13 cellular contexts compared by ENCODE assay signal in genomic region chr9:129446828-129447550, GRCh38.
DNase-seq lines count a peak whose midpoint lies in the region; TF ChIP-seq lines count a peak whose summit lies in the region.
"Had no signal": no experiment of that assay in that cellular context is flagged by ENCODE, and none has a peak within 500 bp of the region (broad histone marks: within the 10 kb centered on the region; RNA-seq: fewer than 3 reads in every experiment).

No MANE protein-coding gene starts in this region.

- peaks cover 6% of the 10 kb centered on the region for H3K4me1 ChIP-seq in smooth muscle cell (ENCODE audit: low read depth)
- H3K4me1 ChIP-seq: HAP-1, SJSA1 had no signal

- TF ChIP-seq CTCF in smooth muscle cell (IDR thresholded peaks at IDR 0.05; ENCODE audit: borderline replicate concordance, insufficient read depth, poor library complexity, severe bottlenecking) = no peak

- H3F3A ChIP-seq in smooth muscle cell (ENCODE audit: low read depth) = peaks cover 3% of the 10 kb centered on the region

- H3K36me3 ChIP-seq in smooth muscle cell (ENCODE audit: low read depth) = no peaks in the 10 kb centered on the region
- H3K36me3 ChIP-seq: HAP-1, SJSA1 had no signal

- H3K79me2 ChIP-seq in smooth muscle cell (ENCODE audit: low read depth) = no peaks in the 10 kb centered on the region

- H3K9ac ChIP-seq in smooth muscle cell (ENCODE audit: low read depth) = no peak overlapping the region

- no peak overlapping the region for H3K4me3 ChIP-seq in smooth muscle cell
- H3K4me3 ChIP-seq: HAP-1, SJSA1 had no signal

- no peaks in the 10 kb centered on the region for H4K20me1 ChIP-seq in smooth muscle cell (ENCODE audit: low read depth)

- peak; percentile 58 for DNase-seq in DMS53 (lab: John Stamatoyannopoulos, UW)
- no peak for DNase-seq in DMS53 treated with DMSO at 0.1 percent for 48 hours (lab: John Stamatoyannopoulos, UW; ENCODE audit: unreplicated experiment)
- peak; percentile 83 for DNase-seq in NCI-H774 (lab: John Stamatoyannopoulos, UW)
- no peak for DNase-seq in smooth muscle cell (lab: John Stamatoyannopoulos, UW; ENCODE audit: unreplicated experiment)
- DNase-seq in cortex of kidney (lab: John Stamatoyannopoulos, UW) = no peak
- DNase-seq in D341Med (ENCODE audit: low spot score) = no peak
- DNase-seq in activated CD4-positive, alpha-beta T cell treated with anti-CD3 and anti-CD28 coated beads for 48 hours = no peak
- DNase-seq: activated naive CD4-positive, alpha-beta T cell treated with anti-CD3 and anti-CD28 coated beads for 36 hours; Kasumi-1; NCI-H146 had no signal

- peak overlapping the region; percentile 4 for H2AFZ ChIP-seq in smooth muscle cell (ENCODE audit: low read depth)

- 63% methylated on average over 14 of the region's 14 CpGs for WGBS in smooth muscle cell (ENCODE audit: low lambda C conversion rate)

- no peaks in the 10 kb centered on the region for H3K9me3 ChIP-seq in smooth muscle cell (replicated peaks; ENCODE audit: low read depth)
- H3K9me3 ChIP-seq: HAP-1, SJSA1 had no signal

- H3K27ac ChIP-seq in cingulate gyrus (ENCODE audit: low read depth, low read length) (peak overlapping the region; percentile 73), smooth muscle cell (ENCODE audit: low read depth) (no peak overlapping the region)
- H3K27ac ChIP-seq: SJSA1 had no signal

- H3K27me3 ChIP-seq in smooth muscle cell (ENCODE audit: low read depth) = no peaks in the 10 kb centered on the region
- H3K27me3 ChIP-seq: SJSA1 had no signal

- H3K4me2 ChIP-seq in smooth muscle cell = no peak overlapping the region

Comparison
In these comparisons a context has a peak if more than half of its experiments do, and no peak if none do; other contexts are left out.
1. DNase-seq: peak in DMS53 (single experiment) and NCI-H774 (single experiment); none in DMS53 treated with DMSO at 0.1 percent for 48 hours (single experiment), smooth muscle cell (single experiment), cortex of kidney (single experiment), D341Med (single experiment) and activated CD4-positive, alpha-beta T cell treated with anti-CD3 and anti-CD28 coated beads for 48 hours (single experiment).